In the genomic region with DNA sequence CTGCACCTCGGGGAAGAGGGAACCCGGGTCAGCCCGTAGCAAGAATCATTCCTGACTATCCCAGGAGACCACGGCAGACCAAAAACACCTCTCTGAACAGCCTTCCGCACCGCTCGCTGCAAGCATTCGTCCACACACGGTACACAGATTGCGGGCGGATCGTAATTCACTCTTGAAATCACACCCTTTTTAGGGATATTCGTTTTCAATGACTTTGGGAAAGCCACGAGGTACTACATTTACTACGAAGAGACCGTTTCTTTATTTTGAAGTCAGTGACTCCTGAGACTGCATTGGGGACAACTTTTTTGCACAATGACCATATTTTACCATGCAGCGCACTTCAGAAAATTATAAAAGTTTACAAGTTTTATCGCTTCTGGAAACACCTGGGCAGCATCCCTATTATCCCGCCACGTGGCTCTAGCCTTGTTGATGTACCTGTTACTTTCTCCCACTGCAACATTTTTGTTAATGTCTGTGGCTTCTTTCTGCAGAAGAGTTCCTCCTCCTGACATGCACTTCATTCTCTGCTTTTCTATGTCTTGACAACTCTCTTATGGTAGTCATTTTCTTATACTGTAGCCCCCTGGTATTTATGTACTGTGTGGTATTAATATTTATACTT, we compare ENCODE assay signal across 8 cellular contexts. TPM values are rescaled to one million over a fixed set of nuclear protein-coding genes. Genes with fewer than 3 reads are reported as not detected.
DNase-seq lines count a peak whose midpoint lies in the region; ATAC-seq and TF ChIP-seq lines count a peak whose summit lies in the region.

No MANE protein-coding gene starts in this region.

- no peak for TF ChIP-seq POLR2A in NB4 (IDR thresholded peaks at IDR 0.05; ENCODE audit: extremely low read depth, insufficient read length)
- no peak for TF ChIP-seq POLR2A in vagina (IDR thresholded peaks at IDR 0.05)

- H3K27me3 ChIP-seq in vagina, result no peaks in the 10 kb centered on the region

- H3K9me3 Mint-ChIP-seq in central memory CD8-positive, alpha-beta T cell, result no peaks in the 10 kb centered on the region

- H3K27me3 Mint-ChIP-seq in central memory CD8-positive, alpha-beta T cell, result no peaks in the 10 kb centered on the region

- H3K4me3 Mint-ChIP-seq in central memory CD8-positive, alpha-beta T cell, result peak overlapping the region; percentile 83

- H3K27ac ChIP-seq in vagina, result peak overlapping the region; percentile 99

- intact Hi-C loops in vagina (cut with DNase I), result no loop called here

- no peak for ATAC-seq in central memory CD8-positive, alpha-beta T cell (replicated peaks; ENCODE audit: extremely low read depth, poor library complexity, severe bottlenecking)
- no peak for ATAC-seq in GM21528 (IDR thresholded peaks at IDR 0.05; ENCODE audit: low FRiP score, unreplicated experiment)

- DNase-seq in NCI-H2227 treated with DMSO at 0.1 percent for 48 hours (lab: John Stamatoyannopoulos, UW), result peak; percentile 79
- DNase-seq in NCI-H2227 (lab: John Stamatoyannopoulos, UW; ENCODE audit: unreplicated experiment), result no peak
- DNase-seq in NB4 (ENCODE audit: low read depth), result no peak
- DNase-seq in central memory CD8-positive, alpha-beta T cell (ENCODE audit: low spot score in 2 of 2), result no peak
- DNase-seq in midbrain (lab: John Stamatoyannopoulos, UW), result peak; percentile 66
- DNase-seq in vagina (ENCODE audit: extremely low spot score in 2 of 2), result no peak
- DNase-seq in retina, result no peak

- H3K4me3 ChIP-seq in NB4 (ENCODE audit: low read depth, low read length) (peak overlapping the region; percentile 57), vagina (peak overlapping the region; percentile 78 to 92)

- H3K36me3 Mint-ChIP-seq in central memory CD8-positive, alpha-beta T cell (ENCODE audit: insufficient read depth), result peaks cover 17% of the 10 kb centered on the region

- no peaks in the 10 kb centered on the region for H3K36me3 ChIP-seq in vagina

- H3K27ac Mint-ChIP-seq in central memory CD8-positive, alpha-beta T cell (ENCODE audit: low read depth), result peak overlapping the region; percentile 84

- peaks cover 27% of the 10 kb centered on the region for H3K4me1 ChIP-seq in vagina

- H3K4me1 Mint-ChIP-seq in central memory CD8-positive, alpha-beta T cell, result peaks cover 22% of the 10 kb centered on the region

- TF ChIP-seq CTCF in NB4 (IDR thresholded peaks at IDR 0.05; ENCODE audit: low read depth, low read length) (no peak), vagina (IDR thresholded peaks at IDR 0.05) (no peak)

- H3K9me3 ChIP-seq in vagina, result no peaks in the 10 kb centered on the region

RNA-seq across cellular contexts. Expression of gene AKT3, which starts 1.2 kb away (rescaled TPM):
- 61.9 TPM for total RNA-seq in vagina

Comparison
In these comparisons a context has a peak if more than half of its experiments do, and no peak if none do; other contexts are left out.
1. DNase-seq: peak in NCI-H2227 treated with DMSO at 0.1 percent for 48 hours (single experiment) and midbrain (single experiment); none in NCI-H2227 (single experiment), NB4 (single experiment), central memory CD8-positive, alpha-beta T cell (0 of 2), vagina (0 of 2) and retina (single experiment).